ENCODE assay signal across 1 cellular context in the genomic region with DNA sequence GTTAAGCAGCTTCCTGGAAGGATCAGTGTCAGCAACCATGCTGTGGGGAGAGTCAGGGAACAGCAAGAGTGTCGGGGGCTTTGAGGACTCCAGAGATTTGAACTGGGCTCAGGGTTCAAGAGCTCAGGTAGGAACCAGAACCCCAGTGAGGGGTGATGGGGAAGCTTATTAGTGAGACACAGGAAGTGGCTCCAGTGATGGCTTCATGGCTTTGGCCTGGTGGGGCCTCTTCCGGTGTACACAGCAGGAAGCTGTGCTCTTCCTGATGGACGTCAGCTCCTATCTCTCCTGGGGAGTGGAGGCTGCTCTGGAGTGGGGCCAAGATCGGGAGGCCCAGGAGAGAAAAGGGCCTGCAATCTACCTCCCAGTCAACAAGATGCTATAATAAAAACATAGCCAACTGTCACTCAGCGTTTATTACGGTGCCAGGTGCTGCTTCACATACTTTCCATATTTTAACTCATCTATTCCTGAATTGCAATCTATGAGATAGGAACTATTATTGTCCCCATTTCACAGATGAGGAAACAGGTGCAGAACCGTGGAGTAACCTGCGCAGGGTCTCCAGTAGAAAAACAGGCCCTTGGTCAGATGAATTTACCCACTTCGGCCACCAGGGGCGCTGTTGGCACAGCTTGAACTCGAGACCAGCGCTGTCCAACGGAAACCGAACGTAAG.
TF ChIP-seq lines count a peak whose summit lies in the region.

No MANE protein-coding gene starts in this region.

TF ChIP-seq in HepG2, 621 proteins besides CTCF, POLR2A, EP300 and RAD21 (continued from another document and continues in another):
- no peak for TF ChIP-seq ZNF549 (CRISPR knock-in tag; IDR thresholded peaks at IDR 0.05)
- TF ChIP-seq ELF4 (CRISPR knock-in tag; IDR thresholded peaks at IDR 0.05; ENCODE audit: borderline replicate concordance): no peak
- TF ChIP-seq ZNF343 (CRISPR knock-in tag; IDR thresholded peaks at IDR 0.05): no peak
- TF ChIP-seq GABPA (IDR thresholded peaks at IDR 0.05; ENCODE audit: low read depth, low read length): peak; percentile 71
- TF ChIP-seq GABPA (CRISPR knock-in tag; IDR thresholded peaks at IDR 0.05; ENCODE audit: low read depth): peak; percentile 94
- TF ChIP-seq HMGXB4 (CRISPR knock-in tag; IDR thresholded peaks at IDR 0.05; ENCODE audit: borderline replicate concordance in 1 of 2, low read depth in 1 of 2): peak; percentile 47 to 66; a peak in 2 of 4 replicates
- TF ChIP-seq ZBTB10 (CRISPR knock-in tag; IDR thresholded peaks at IDR 0.05; ENCODE audit: borderline replicate concordance): no peak
- TF ChIP-seq ZNF629 (CRISPR knock-in tag; conservative IDR thresholded peaks at IDR 0.05): peak; percentile 94
- TF ChIP-seq RARG (CRISPR knock-in tag; IDR thresholded peaks at IDR 0.05; ENCODE audit: low read depth): no peak
- no peak for TF ChIP-seq ZNF570 (CRISPR knock-in tag; IDR thresholded peaks at IDR 0.05; ENCODE audit: borderline replicate concordance)
- TF ChIP-seq, protein P1, sequence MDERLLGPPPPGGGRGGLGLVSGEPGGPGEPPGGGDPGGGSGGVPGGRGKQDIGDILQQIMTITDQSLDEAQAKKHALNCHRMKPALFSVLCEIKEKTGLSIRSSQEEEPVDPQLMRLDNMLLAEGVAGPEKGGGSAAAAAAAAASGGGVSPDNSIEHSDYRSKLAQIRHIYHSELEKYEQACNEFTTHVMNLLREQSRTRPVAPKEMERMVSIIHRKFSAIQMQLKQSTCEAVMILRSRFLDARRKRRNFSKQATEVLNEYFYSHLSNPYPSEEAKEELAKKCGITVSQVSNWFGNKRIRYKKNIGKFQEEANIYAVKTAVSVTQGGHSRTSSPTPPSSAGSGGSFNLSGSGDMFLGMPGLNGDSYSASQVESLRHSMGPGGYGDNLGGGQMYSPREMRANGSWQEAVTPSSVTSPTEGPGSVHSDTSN (CRISPR knock-in tag; IDR thresholded peaks at IDR 0.05): no peak
- TF ChIP-seq ZBTB38 (CRISPR knock-in tag; IDR thresholded peaks at IDR 0.05): 0 out of 2 replicates have a peak, but pooled peaks have one; percentile 43
- no peak for TF ChIP-seq HMGA1 (CRISPR knock-in tag; conservative IDR thresholded peaks at IDR 0.05)
- TF ChIP-seq GPN1 (CRISPR knock-in tag; IDR thresholded peaks at IDR 0.05; ENCODE audit: borderline replicate concordance): no peak
- TF ChIP-seq ZNF644 (CRISPR knock-in tag; IDR thresholded peaks at IDR 0.05; ENCODE audit: low read depth): no peak; the same call in 1 of the 2 replicates
- TF ChIP-seq PHF20 (CRISPR knock-in tag; IDR thresholded peaks at IDR 0.05): peak; percentile 74
- no peak for TF ChIP-seq POGZ (CRISPR knock-in tag; IDR thresholded peaks at IDR 0.05)
- TF ChIP-seq MAF1 (CRISPR knock-in tag; IDR thresholded peaks at IDR 0.05; ENCODE audit: borderline replicate concordance): no peak
- TF ChIP-seq ZMYM3 (CRISPR knock-in tag; IDR thresholded peaks at IDR 0.05): peak; percentile 17; the same call in 1 of the 2 replicates
- TF ChIP-seq SRSF4 (IDR thresholded peaks at IDR 0.05; ENCODE audit: low read depth, low read length, poor library complexity, severe bottlenecking): no peak
- no peak for TF ChIP-seq ARHGAP35 (CRISPR knock-in tag; IDR thresholded peaks at IDR 0.05; ENCODE audit: borderline replicate concordance)
- TF ChIP-seq ZNF598 (CRISPR knock-in tag; IDR thresholded peaks at IDR 0.05; ENCODE audit: borderline replicate concordance): no peak
- no peak for TF ChIP-seq TAF15 (IDR thresholded peaks at IDR 0.05; ENCODE audit: low read depth, low read length, poor library complexity, severe bottlenecking)
- no peak for TF ChIP-seq ZBTB39 (CRISPR knock-in tag; IDR thresholded peaks at IDR 0.05)
- TF ChIP-seq FOXA1 (IDR thresholded peaks at IDR 0.05): no peak
- 0 out of 2 replicates have a peak, but pooled peaks have one; percentile 40 for TF ChIP-seq FOXA1 (CRISPR knock-in tag; IDR thresholded peaks at IDR 0.05)
- TF ChIP-seq HHEX (CRISPR knock-in tag; IDR thresholded peaks at IDR 0.05): no peak
- TF ChIP-seq, protein P2, sequence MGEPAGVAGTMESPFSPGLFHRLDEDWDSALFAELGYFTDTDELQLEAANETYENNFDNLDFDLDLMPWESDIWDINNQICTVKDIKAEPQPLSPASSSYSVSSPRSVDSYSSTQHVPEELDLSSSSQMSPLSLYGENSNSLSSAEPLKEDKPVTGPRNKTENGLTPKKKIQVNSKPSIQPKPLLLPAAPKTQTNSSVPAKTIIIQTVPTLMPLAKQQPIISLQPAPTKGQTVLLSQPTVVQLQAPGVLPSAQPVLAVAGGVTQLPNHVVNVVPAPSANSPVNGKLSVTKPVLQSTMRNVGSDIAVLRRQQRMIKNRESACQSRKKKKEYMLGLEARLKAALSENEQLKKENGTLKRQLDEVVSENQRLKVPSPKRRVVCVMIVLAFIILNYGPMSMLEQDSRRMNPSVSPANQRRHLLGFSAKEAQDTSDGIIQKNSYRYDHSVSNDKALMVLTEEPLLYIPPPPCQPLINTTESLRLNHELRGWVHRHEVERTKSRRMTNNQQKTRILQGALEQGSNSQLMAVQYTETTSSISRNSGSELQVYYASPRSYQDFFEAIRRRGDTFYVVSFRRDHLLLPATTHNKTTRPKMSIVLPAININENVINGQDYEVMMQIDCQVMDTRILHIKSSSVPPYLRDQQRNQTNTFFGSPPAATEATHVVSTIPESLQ (CRISPR knock-in tag; conservative IDR thresholded peaks at IDR 0.05): no peak
- TF ChIP-seq ZNF878 (CRISPR knock-in tag; IDR thresholded peaks at IDR 0.05): no peak
- TF ChIP-seq NFAT5 (CRISPR knock-in tag; IDR thresholded peaks at IDR 0.05): no peak
- no peak for TF ChIP-seq IKZF1 (IDR thresholded peaks at IDR 0.05)
- TF ChIP-seq CCDC6 (CRISPR knock-in tag; IDR thresholded peaks at IDR 0.05): no peak
- TF ChIP-seq EHMT2 (IDR thresholded peaks at IDR 0.05; ENCODE audit: borderline replicate concordance, low read depth, low read length): peak; percentile 53; the same call in 1 of the 2 replicates
- no peak for TF ChIP-seq BHLHE40 (IDR thresholded peaks at IDR 0.05; ENCODE audit: low read length)
- TF ChIP-seq CEBPB (IDR thresholded peaks at IDR 0.05; ENCODE audit: borderline replicate concordance, low read depth, low read length): no peak
- TF ChIP-seq ZSCAN29 (CRISPR knock-in tag; conservative IDR thresholded peaks at IDR 0.05): no peak
- TF ChIP-seq ZNF510 (CRISPR knock-in tag; IDR thresholded peaks at IDR 0.05; ENCODE audit: low read depth): no peak
- no peak for TF ChIP-seq ZNF615 (CRISPR knock-in tag; IDR thresholded peaks at IDR 0.05; ENCODE audit: borderline replicate concordance)
- TF ChIP-seq, protein P3, sequence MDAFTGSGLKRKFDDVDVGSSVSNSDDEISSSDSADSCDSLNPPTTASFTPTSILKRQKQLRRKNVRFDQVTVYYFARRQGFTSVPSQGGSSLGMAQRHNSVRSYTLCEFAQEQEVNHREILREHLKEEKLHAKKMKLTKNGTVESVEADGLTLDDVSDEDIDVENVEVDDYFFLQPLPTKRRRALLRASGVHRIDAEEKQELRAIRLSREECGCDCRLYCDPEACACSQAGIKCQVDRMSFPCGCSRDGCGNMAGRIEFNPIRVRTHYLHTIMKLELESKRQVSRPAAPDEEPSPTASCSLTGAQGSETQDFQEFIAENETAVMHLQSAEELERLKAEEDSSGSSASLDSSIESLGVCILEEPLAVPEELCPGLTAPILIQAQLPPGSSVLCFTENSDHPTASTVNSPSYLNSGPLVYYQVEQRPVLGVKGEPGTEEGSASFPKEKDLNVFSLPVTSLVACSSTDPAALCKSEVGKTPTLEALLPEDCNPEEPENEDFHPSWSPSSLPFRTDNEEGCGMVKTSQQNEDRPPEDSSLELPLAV (CRISPR knock-in tag; conservative IDR thresholded peaks at IDR 0.05; ENCODE audit: low read depth): no peak
- TF ChIP-seq YEATS4 (CRISPR knock-in tag; IDR thresholded peaks at IDR 0.05; ENCODE audit: borderline replicate concordance): peak; percentile 54; the same call in 1 of the 2 replicates
- TF ChIP-seq, protein P4, sequence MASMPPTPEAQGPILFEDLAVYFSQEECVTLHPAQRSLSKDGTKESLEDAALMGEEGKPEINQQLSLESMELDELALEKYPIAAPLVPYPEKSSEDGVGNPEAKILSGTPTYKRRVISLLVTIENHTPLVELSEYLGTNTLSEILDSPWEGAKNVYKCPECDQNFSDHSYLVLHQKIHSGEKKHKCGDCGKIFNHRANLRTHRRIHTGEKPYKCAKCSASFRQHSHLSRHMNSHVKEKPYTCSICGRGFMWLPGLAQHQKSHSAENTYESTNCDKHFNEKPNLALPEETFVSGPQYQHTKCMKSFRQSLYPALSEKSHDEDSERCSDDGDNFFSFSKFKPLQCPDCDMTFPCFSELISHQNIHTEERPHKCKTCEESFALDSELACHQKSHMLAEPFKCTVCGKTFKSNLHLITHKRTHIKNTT (CRISPR knock-in tag; IDR thresholded peaks at IDR 0.05): no peak
- TF ChIP-seq ZNF230 (CRISPR knock-in tag; IDR thresholded peaks at IDR 0.05): 0 out of 2 replicates have a peak, but pooled peaks have one; percentile 57
- TF ChIP-seq CBFB (CRISPR knock-in tag; IDR thresholded peaks at IDR 0.05): no peak
- TF ChIP-seq ZNF556 (CRISPR knock-in tag; IDR thresholded peaks at IDR 0.05; ENCODE audit: borderline replicate concordance): peak; percentile 53; the same call in 1 of the 2 replicates
- TF ChIP-seq HES4 (CRISPR knock-in tag; IDR thresholded peaks at IDR 0.05; ENCODE audit: borderline replicate concordance): no peak
